ENCODE assay signal across 1 cellular context in the genomic region with DNA sequence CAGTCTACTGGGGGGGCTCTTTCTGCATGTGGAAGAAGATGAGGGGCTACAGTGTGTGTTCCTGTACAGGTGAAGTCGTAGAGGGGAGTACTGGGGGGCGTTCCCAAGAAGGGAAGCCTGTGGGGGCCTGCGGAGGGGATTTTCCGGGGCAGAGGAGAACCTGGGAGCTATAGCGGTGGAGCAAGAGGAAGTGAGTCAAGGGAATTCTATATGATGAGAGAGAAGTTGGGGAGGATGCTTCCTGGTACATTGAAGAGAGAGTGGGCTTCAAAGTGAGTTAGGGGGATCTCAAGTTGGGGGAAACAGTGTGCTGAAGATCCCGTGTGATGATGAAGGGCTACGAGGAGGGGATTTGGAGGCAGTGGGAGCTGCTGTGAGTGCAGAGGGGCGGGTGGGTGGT.
TF ChIP-seq lines count a peak whose summit lies in the region.

No MANE protein-coding gene starts in this region.

TF ChIP-seq in endothelial cell of umbilical vein, 7 proteins besides CTCF, POLR2A, EP300 and RAD21:
- TF ChIP-seq GATA2 (IDR thresholded peaks at IDR 0.05; ENCODE audit: insufficient read depth, insufficient read length, low read depth, low read length) (no peak), JUN (IDR thresholded peaks at IDR 0.05; ENCODE audit: borderline replicate concordance, insufficient read depth, insufficient read length, low read depth) (no peak), EZH2 (IDR thresholded peaks at IDR 0.05; ENCODE audit: borderline replicate concordance, low read depth, low read length, severe bottlenecking) (no peak), MYC (IDR thresholded peaks at IDR 0.05; ENCODE audit: low read depth, low read length) (no peak)
